Comparison of ENCODE assay signal across 15 cellular contexts in genomic region chr3:15171096-15171495, GRCh38. TPM values are rescaled to one million over a fixed set of nuclear protein-coding genes. Genes with fewer than 3 reads are reported as not detected.
A peak's percentile ranks its signal among the peaks of the same experiment; 100 is the strongest.
DNase-seq lines count a peak whose midpoint lies in the region; ATAC-seq and TF ChIP-seq lines count a peak whose summit lies in the region.
"Had no signal": no experiment of that assay in that cellular context is flagged by ENCODE, and none has a peak within 500 bp of the region (broad histone marks: within the 10 kb centered on the region; RNA-seq: fewer than 3 reads in every experiment).

No MANE protein-coding gene starts in this region.

- peaks cover 7% of the 10 kb centered on the region for H3K4me1 ChIP-seq in MM.1S (ENCODE audit: low read length)

- no peaks in the 10 kb centered on the region for H3K9me3 ChIP-seq in MM.1S (replicated peaks; ENCODE audit: insufficient read depth, low read length)

- TF ChIP-seq CTCF in MM.1S (IDR thresholded peaks at IDR 0.05; ENCODE audit: low read length), result no peak

- no peak overlapping the region for H2AFZ ChIP-seq in MM.1S (ENCODE audit: low read length)

- peaks cover 6% of the 10 kb centered on the region; the same call in 1 of the 2 replicates for H3F3A ChIP-seq in MM.1S (ENCODE audit: insufficient read depth, low read length)

- no peaks in the 10 kb centered on the region for H4K20me1 ChIP-seq in MM.1S (ENCODE audit: insufficient read depth, low read length)

- H3K4me3 ChIP-seq in MM.1S (ENCODE audit: low read length), result no peak overlapping the region
- H3K4me3 ChIP-seq: heart left ventricle had no signal

- DNase-seq in MM.1S (peak; percentile 50), left colon (no peak), NCI-H2107 (lab: John Stamatoyannopoulos, UW) (no peak), NCI-H2171 (lab: John Stamatoyannopoulos, UW) (no peak)
- DNase-seq in stimulated activated CD4-positive, alpha-beta T cell treated with anti-CD3 and anti-CD28 coated beads, Interleukin-12 subunit alpha, Interleukin-12 subunit beta, amount 100 ng/mL, for 4 hours, result no peak
- DNase-seq in activated CD8-positive, alpha-beta memory T cell treated with anti-CD3 and anti-CD28 coated beads, Interleukin-2, amount 50 U/mL, for 4 hours, result no peak
- DNase-seq: activated CD4-positive, CD25-positive, alpha-beta regulatory T cell; activated effector memory CD4-positive, alpha-beta T cell treated with anti-CD3 and anti-CD28 coated beads, Interleukin-2, amount 50 U/mL, for 16 hours; CD4-positive, alpha-beta T cell; HCEC 1CT; heart left ventricle; NCI-H2081 had no signal

- H3K4me2 ChIP-seq in MM.1S (ENCODE audit: low read depth, low read length), result no peak overlapping the region

- ATAC-seq in GM18868 (IDR thresholded peaks at IDR 0.05; ENCODE audit: unreplicated experiment), result peak; percentile 99
- ATAC-seq in HG02610 (IDR thresholded peaks at IDR 0.05; ENCODE audit: unreplicated experiment), result peak; percentile 92
- peak; percentile 45 for ATAC-seq in left colon
- ATAC-seq: heart left ventricle had no signal

- H3K9me2 ChIP-seq in MM.1S (replicated peaks; ENCODE audit: insufficient read depth, low read length), result no peaks in the 10 kb centered on the region

- no peaks in the 10 kb centered on the region for H3K79me2 ChIP-seq in MM.1S (ENCODE audit: low read length)

- H3K9ac ChIP-seq in MM.1S (ENCODE audit: low read length), result no peak overlapping the region

- H3K27ac ChIP-seq in MM.1S (ENCODE audit: low read length), result no peak overlapping the region
- H3K27ac ChIP-seq: heart left ventricle, RWPE1 had no signal

- peaks cover 37% of the 10 kb centered on the region for H3K27me3 ChIP-seq in MM.1S (replicated peaks; ENCODE audit: insufficient read depth, low read length)
- H3K27me3 ChIP-seq: heart left ventricle had no signal

- intact Hi-C loops in left colon (cut with DNase I, micrococcal nuclease), result no loop called here

- no peaks in the 10 kb centered on the region for H3K36me3 ChIP-seq in MM.1S (replicated peaks; ENCODE audit: insufficient read depth, low read length)
- H3K36me3 ChIP-seq: heart left ventricle had no signal

RNA-seq across cellular contexts. Expression of gene CAPN7, which starts 35.0 kb away (rescaled TPM):
- 10 to 100 TPM; 33.6 to 39.0 TPM for total RNA-seq in left colon

Comparison
In these comparisons a context has a peak if more than half of its experiments do, and no peak if none do; other contexts are left out.
1. ATAC-seq: peak in every context shown above with its lines; median percentile 99 in GM18868; 92 in HG02610; 45 in left colon.